Comparison of ENCODE assay signal across 20 cellular contexts in the genomic region with DNA sequence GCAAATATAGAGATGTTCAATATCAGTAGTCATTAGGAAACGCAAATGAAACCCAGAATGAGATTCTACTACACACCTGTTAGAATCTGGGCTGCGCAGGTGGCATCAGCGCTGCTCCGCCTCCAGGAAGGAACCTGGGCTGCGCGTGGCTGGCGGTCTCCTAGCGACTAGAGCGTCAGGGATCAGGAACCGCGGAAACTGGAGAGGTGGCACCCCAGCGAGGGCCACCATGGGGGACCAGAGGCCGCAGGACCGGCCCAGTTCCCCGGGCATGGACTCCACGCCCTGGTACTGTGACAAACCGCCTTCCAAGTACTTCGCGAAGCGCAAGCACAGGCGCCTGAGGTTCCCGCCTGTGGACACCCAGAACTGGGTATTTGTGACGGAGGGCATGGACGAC. TPM values are rescaled to one million over a fixed set of nuclear protein-coding genes. Genes with fewer than 3 reads are reported as not detected.
"Had no signal": no experiment of that assay in that cellular context is flagged by ENCODE, and none has a peak within 500 bp of the region (broad histone marks: within the 10 kb centered on the region; RNA-seq: fewer than 3 reads in every experiment).

A gene (plus strand): TSS at position 185 of the 400 bp plus-strand sequence. CDS start 45 bp downstream, at position 230.

RNA-seq across cellular contexts. Expression of the gene that starts here (rescaled TPM):
- total RNA-seq: activated naive CD4-positive, alpha-beta T cell treated with anti-CD3 and anti-CD28 coated beads for 36 hours; activated naive CD4-positive, alpha-beta T cell treated with anti-CD3 and anti-CD28 coated beads, Interleukin-2, amount 50 U/mL, for 72 hours; activated naive CD8-positive, alpha-beta T cell treated with anti-CD3 and anti-CD28 coated beads for 36 hours; activated naive CD8-positive, alpha-beta T cell treated with anti-CD3 and anti-CD28 coated beads, Interleukin-2, amount 10 ng/mL, durations not matched to agents 7 days and 5 days; activated T-cell treated with anti-CD3 and anti-CD28 coated beads, Interleukin-2, amount 50 U/mL, for 4 hours; activated T-cell treated with anti-CD3 and anti-CD28 coated beads, Interleukin-2, amount 50 U/mL, for 72 hours; activated T-helper 1 cell treated with anti-CD3 and anti-CD28 coated beads, Interleukin-12 subunit alpha, Interleukin-12 subunit beta, Interleukin-2, Interleukin-4 antibody, amounts not matched to agents 30 ng/mL and 10 ng/mL and 1 ng/mL, durations not matched to agents 14 hours and 24 hours and 36 hours; activated T-helper 17 cell treated with anti-CD3 and anti-CD28 coated beads, Interleukin-2, amount 50 U/mL, for 72 hours; activated T-helper 2 cell treated with anti-CD3 and anti-CD28 coated beads, Interferon-gamma antibody, Interleukin-2, Interleukin-4, amounts not matched to agents 10 μg/mL and 5 μg/mL and 100 μg/mL, durations not matched to agents 14 hours and 24 hours and 36 hours; adrenal gland; ascending aorta; astrocyte; body of pancreas; breast epithelium; bronchial epithelial cell; cardiac muscle cell; cardiac septum; cerebellum; chondrocyte had no signal
- polyA plus RNA-seq: adipose tissue, adrenal gland, cardiac muscle cell had no signal
